15 cellular contexts compared by ENCODE assay signal in the genomic region with DNA sequence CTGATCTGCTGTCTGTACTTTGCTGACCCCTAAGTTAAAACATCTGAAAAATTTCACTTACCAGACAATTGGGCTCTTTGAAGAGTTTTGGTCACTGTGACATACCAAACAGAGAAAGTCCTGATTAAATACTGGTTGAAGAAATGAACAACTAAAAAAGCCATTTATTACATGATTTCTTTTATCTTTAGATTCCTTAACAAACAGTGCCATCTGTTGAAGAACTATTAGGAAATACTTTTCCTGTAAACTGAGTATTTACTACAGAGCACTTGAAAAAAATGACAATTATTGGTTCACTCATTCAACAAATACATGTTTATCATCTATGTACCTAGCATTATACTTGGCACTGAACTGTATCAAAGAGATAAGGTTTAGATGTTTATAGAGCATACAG. TPM values are rescaled to one million over a fixed set of nuclear protein-coding genes. Genes with fewer than 3 reads are reported as not detected.
DNase-seq lines count a peak whose midpoint lies in the region; ATAC-seq, FAIRE-seq and TF ChIP-seq lines count a peak whose summit lies in the region.
"Had no signal": no experiment of that assay in that cellular context is flagged by ENCODE, and none has a peak within 500 bp of the region (broad histone marks: within the 10 kb centered on the region; RNA-seq: fewer than 3 reads in every experiment).

No MANE protein-coding gene starts in this region.

- POLR2A ChIA-PET in HepG2 (lab: Yijun Ruan, JAX): no interaction called here
- POLR2A ChIA-PET in PC-3 (lab: Charles Lee; ENCODE audit: unreplicated experiment): no interaction called here

- H4K20me1 ChIP-seq in HepG2 (ENCODE audit: insufficient read depth, low read length) (no peaks in the 10 kb centered on the region), PC-3 (ENCODE audit: low read length) (no peaks in the 10 kb centered on the region)

- DNase-seq in HepG2 (ENCODE audit: low spot score) (no peak), right lobe of liver (no peak), PC-3 (peak; percentile 50), epidermal melanocyte (ENCODE audit: insufficient read length, low spot score) (peak; percentile 38)
- DNase-seq in stimulated activated CD4-positive, alpha-beta T cell treated with anti-CD3 and anti-CD28 coated beads, Interleukin-1b, Interleukin-23, amount 100 ng/mL, for 48 hours: no peak
- DNase-seq: activated B cell treated with CpG ODN at 0.5 μM for 24 hours, C1 segment of cervical spinal cord, immature natural killer cell, KG1, naive B cell, SIG-M5 had no signal

- TF ChIP-seq RAD21 in HepG2 (CRISPR knock-in tag; IDR thresholded peaks at IDR 0.05): no peak

- no peaks in the 10 kb centered on the region for H3K36me3 ChIP-seq in HepG2 (replicated peaks in 1 of 2; ENCODE audit: control insufficient read depth in 1 of 2, insufficient read depth in 2 of 2, low read length in 2 of 2)
- no peaks in the 10 kb centered on the region for H3K36me3 ChIP-seq in right lobe of liver
- H3K36me3 ChIP-seq in PC-3 (ENCODE audit: low read depth, low read length): no peaks in the 10 kb centered on the region

- no peaks in the 10 kb centered on the region for H3F3A ChIP-seq in PC-3 (ENCODE audit: low read length, unreplicated experiment)

- in situ Hi-C loops in HepG2 (cut with HindIII; ENCODE audit: extremely low pct_ligation_motif_present, low pct_unique_long_range_greater_than_20kb): no loop called here

- H3K27ac ChIP-seq in HepG2 (ENCODE audit: extremely low read length, insufficient read depth, low read length): no peak overlapping the region
- no peak overlapping the region for H3K27ac ChIP-seq in right lobe of liver
- no peak overlapping the region for H3K27ac ChIP-seq in PC-3 (ENCODE audit: low read length)
- H3K27ac ChIP-seq: epithelial cell of prostate had no signal

- H2AFZ ChIP-seq in HepG2 (ENCODE audit: low read length) (no peak overlapping the region), PC-3 (ENCODE audit: low read length) (no peak overlapping the region)

- no peak for FAIRE-seq in HepG2 (lab: Jason Lieb, UNC)

- H3K4me1 ChIP-seq in HepG2 (ENCODE audit: insufficient read depth, low read length) (peaks cover 13% of the 10 kb centered on the region), right lobe of liver (no peaks in the 10 kb centered on the region), PC-3 (ENCODE audit: insufficient read depth, low read length) (peaks cover 10% of the 10 kb centered on the region)

- no peaks in the 10 kb centered on the region for H3K9me3 ChIP-seq in HepG2 (ENCODE audit: low read length)
- H3K9me3 ChIP-seq in right lobe of liver: no peaks in the 10 kb centered on the region
- H3K9me3 ChIP-seq in PC-3 (ENCODE audit: low read length): no peaks in the 10 kb centered on the region

- CTCF ChIA-PET in HepG2 (lab: Yijun Ruan, JAX; ENCODE audit: low intra/inter-chr PET ratio, low total read pairs): no interaction called here
- CTCF ChIA-PET in PC-3 (lab: Charles Lee): interaction anchor here (0.8 kb wide), 1 partner anchor 1515 kb away, joined by 4 read pairs; no protein-coding TSS in a partner anchor

- no peak overlapping the region for H3K4me2 ChIP-seq in HepG2 (ENCODE audit: low read depth, low read length)
- no peak overlapping the region for H3K4me2 ChIP-seq in PC-3 (ENCODE audit: low read length)

- no peak for ATAC-seq in HepG2
- ATAC-seq in right lobe of liver: no peak
- ATAC-seq in PC-3: peak; percentile 84
- no peak for ATAC-seq in HG03196 (IDR thresholded peaks at IDR 0.05; ENCODE audit: unreplicated experiment)
- no peak for ATAC-seq in HG03521 (IDR thresholded peaks at IDR 0.05; ENCODE audit: unreplicated experiment)
- no peak for ATAC-seq in HG03025 (IDR thresholded peaks at IDR 0.05; ENCODE audit: low FRiP score, unreplicated experiment)

- TF ChIP-seq EP300 in HepG2 (IDR thresholded peaks at IDR 0.05; ENCODE audit: low read depth in 2 of 2, low read length in 2 of 2) (no peak), HepG2 (CRISPR knock-in tag; IDR thresholded peaks at IDR 0.05; ENCODE audit: borderline replicate concordance) (no peak)

- TF ChIP-seq CTCF in HepG2 (CRISPR knock-in tag; IDR thresholded peaks at IDR 0.05) (no peak), right lobe of liver (IDR thresholded peaks at IDR 0.05) (peak in 2 of 4 donors; percentile 15 to 22), PC-3 (conservative IDR thresholded peaks at IDR 0.05; ENCODE audit: low read depth, low read length) (peak; percentile 63)

- no peaks in the 10 kb centered on the region for H3K27me3 ChIP-seq in HepG2 (ENCODE audit: control insufficient read depth in 1 of 2, insufficient read depth in 2 of 2, low read length in 2 of 2)
- H3K27me3 ChIP-seq in right lobe of liver: no peaks in the 10 kb centered on the region
- H3K27me3 ChIP-seq in PC-3 (ENCODE audit: low read length): no peaks in the 10 kb centered on the region

- H3K9me2 ChIP-seq in PC-3 (replicated peaks; ENCODE audit: low read length): no peaks in the 10 kb centered on the region

- intact Hi-C loops in HepG2 (cut with micrococcal nuclease; ENCODE audit: unreplicated experiment): no loop called here
- intact Hi-C loops in right lobe of liver (cut with DNase I): no loop called here
- intact Hi-C loops in PC-3 (cut with micrococcal nuclease): loop anchor here (5.0 to 10.0 kb wide), 5 partner anchors 224 to 1224 kb away; a partner anchor contains a TSS

- H3K79me2 ChIP-seq in HepG2 (ENCODE audit: insufficient read depth, low read length) (no peaks in the 10 kb centered on the region), PC-3 (ENCODE audit: low read length) (no peaks in the 10 kb centered on the region)

- H3K4me3 ChIP-seq in HepG2 (replicated peaks in 1 of 3; ENCODE audit: insufficient read depth in 1 of 3, low read depth in 2 of 3, low read length in 3 of 3) (no peak overlapping the region), right lobe of liver (no peak overlapping the region), PC-3 (ENCODE audit: low read length) (no peak overlapping the region)

- H3K9ac ChIP-seq in HepG2 (ENCODE audit: insufficient read depth, low read depth, low read length) (no peak overlapping the region), PC-3 (ENCODE audit: low read length) (no peak overlapping the region)

- TF ChIP-seq POLR2A in HepG2 (IDR thresholded peaks at IDR 0.05; ENCODE audit: insufficient read depth in 1 of 2, low read depth in 2 of 2, low read length in 2 of 2) (no peak), right lobe of liver (IDR thresholded peaks at IDR 0.05) (no peak)

- BruUV-seq in HepG2 (replicated peaks; lab: Mats Ljungman, UMichigan) (no TSS peak), PC-3 (replicated peaks; lab: Mats Ljungman, UMichigan) (no TSS peak)

RNA-seq across cellular contexts. Expression of a gene that starts 6.5 kb away (rescaled TPM):
- total RNA-seq in HepG2 (2016; rRNA removed; fragmentation: Illumina TruSeq; extraction: Trizol) (36.3 and 39.6 TPM in 2 replicates), right lobe of liver (10 to 100 TPM; 24.4 to 51.4 (median 36.2) TPM), PC-3 (2014; rRNA removed) (38.2 and 46.9 TPM in 2 replicates)
- 3.6 and 4.7 TPM in 2 replicates for total RNA-seq in HepG2 (2016; cell fraction: cytosol; rRNA removed; fragmentation: Illumina TruSeq; extraction: Trizol; ENCODE audit: low read depth)
- total RNA-seq in HepG2 (2016; cell fraction: insoluble cytoplasmic fraction; rRNA removed; fragmentation: Illumina TruSeq; extraction: Trizol): 31.6 and 46.3 TPM in 2 replicates
- 5.3 and 8.6 TPM in 2 replicates for total RNA-seq in HepG2 (2016; cell fraction: membrane; rRNA removed; fragmentation: Illumina TruSeq; extraction: Trizol)
- 56.1 and 56.8 TPM in 2 replicates for total RNA-seq in HepG2 (2016; cell fraction: nucleus; rRNA removed; fragmentation: Illumina TruSeq; extraction: Trizol)
- 15.5 and 21.0 TPM in 2 replicates for polyA plus RNA-seq in HepG2 (2011; rRNA removed)
- 4.6 and 8.1 TPM in 2 replicates for polyA plus RNA-seq in HepG2 (2011; cell fraction: cytosol; rRNA removed)
- 16.8 and 21.2 TPM in 2 replicates for polyA plus RNA-seq in HepG2 (2011; cell fraction: nucleus; rRNA removed)
- 15.3 and 18.4 TPM in 2 replicates for polyA plus RNA-seq in HepG2 (2012)
- polyA plus RNA-seq in HepG2 (2016; cell fraction: cytosol; fragmentation: Illumina TruSeq; extraction: Trizol; ENCODE audit: low read depth): 0.57 and 0.61 TPM in 2 replicates
- 19.5 and 20.6 TPM in 2 replicates for polyA plus RNA-seq in HepG2 (2016; cell fraction: insoluble cytoplasmic fraction; fragmentation: Illumina TruSeq; extraction: Trizol; ENCODE audit: low read depth)
- 1.7 and 1.9 TPM in 2 replicates for polyA plus RNA-seq in HepG2 (2016; cell fraction: membrane; fragmentation: Illumina TruSeq; extraction: Trizol; ENCODE audit: low read depth)
- 36.1 and 44.2 TPM in 2 replicates for polyA plus RNA-seq in HepG2 (2016; cell fraction: nucleus; fragmentation: Illumina TruSeq; extraction: Trizol; ENCODE audit: insufficient read depth, low read depth)
- polyA minus RNA-seq in HepG2 (2011; rRNA and poly(A)+ RNA removed; ENCODE audit: low replicate concordance): 22.5 and 23.7 TPM in 2 replicates
- 24.8 and 25.8 TPM in 2 replicates for polyA minus RNA-seq in HepG2 (2011; cell fraction: cytosol; rRNA and poly(A)+ RNA removed)
- 132 and 134 TPM in 2 replicates for polyA minus RNA-seq in HepG2 (2011; cell fraction: nucleus; rRNA and poly(A)+ RNA removed)

RNA-seq across cellular contexts. Expression of a gene that starts 16.7 kb away (rescaled TPM):
- 0.40 and 0.87 TPM in 2 replicates for total RNA-seq in HepG2 (2016; rRNA removed; fragmentation: Illumina TruSeq; extraction: Trizol)
- under 0.01 and 0.09 TPM in 2 replicates for total RNA-seq in HepG2 (2016; cell fraction: cytosol; rRNA removed; fragmentation: Illumina TruSeq; extraction: Trizol; ENCODE audit: low read depth)
- 0.59 and 0.87 TPM in 2 replicates for total RNA-seq in HepG2 (2016; cell fraction: insoluble cytoplasmic fraction; rRNA removed; fragmentation: Illumina TruSeq; extraction: Trizol)
- total RNA-seq in HepG2 (2016; cell fraction: membrane; rRNA removed; fragmentation: Illumina TruSeq; extraction: Trizol): 0.17 and 0.25 TPM in 2 replicates
- total RNA-seq in HepG2 (2016; cell fraction: nucleus; rRNA removed; fragmentation: Illumina TruSeq; extraction: Trizol): 0.75 and 1.5 TPM in 2 replicates
- polyA plus RNA-seq in HepG2 (2011; rRNA removed): 4.0 and 4.6 TPM in 2 replicates
- polyA plus RNA-seq in HepG2 (2011; cell fraction: cytosol; rRNA removed): 2.2 and 3.0 TPM in 2 replicates
- 3.5 and 4.1 TPM in 2 replicates for polyA plus RNA-seq in HepG2 (2011; cell fraction: nucleus; rRNA removed)
- polyA plus RNA-seq in HepG2 (2012): 1.9 and 3.4 TPM in 2 replicates
- polyA plus RNA-seq in HepG2 (2016; cell fraction: cytosol; fragmentation: Illumina TruSeq; extraction: Trizol; ENCODE audit: low read depth): 0.02 and 0.03 TPM in 2 replicates
- 0.71 and 0.83 TPM in 2 replicates for polyA plus RNA-seq in HepG2 (2016; cell fraction: insoluble cytoplasmic fraction; fragmentation: Illumina TruSeq; extraction: Trizol; ENCODE audit: low read depth)
- polyA plus RNA-seq in HepG2 (2016; cell fraction: membrane; fragmentation: Illumina TruSeq; extraction: Trizol; ENCODE audit: low read depth): 0.06 and 0.12 TPM in 2 replicates
- 0.62 and 1.1 TPM in 2 replicates for polyA plus RNA-seq in HepG2 (2016; cell fraction: nucleus; fragmentation: Illumina TruSeq; extraction: Trizol; ENCODE audit: insufficient read depth, low read depth)
- polyA minus RNA-seq in HepG2 (2011; rRNA and poly(A)+ RNA removed; ENCODE audit: low replicate concordance): 0.49 and 4.9 TPM in 2 replicates
- 3.2 and 3.6 TPM in 2 replicates for polyA minus RNA-seq in HepG2 (2011; cell fraction: cytosol; rRNA and poly(A)+ RNA removed)
- polyA minus RNA-seq in HepG2 (2011; cell fraction: nucleus; rRNA and poly(A)+ RNA removed): 10.1 and 11.7 TPM in 2 replicates
- under 1 TPM; 0.15 to 0.90 (median 0.28) TPM for total RNA-seq in right lobe of liver
- total RNA-seq in PC-3 (2014; rRNA removed): 0.15 and 0.40 TPM in 2 replicates
- polyA plus RNA-seq: immature natural killer cell had no signal

Comparison
In these comparisons a context has a peak if more than half of its experiments do, and no peak if none do; other contexts are left out.
1. DNase-seq: peak in PC-3 (single experiment) and epidermal melanocyte (single experiment); none in HepG2 (single experiment), right lobe of liver (0 of 3) and stimulated activated CD4-positive, alpha-beta T cell treated with anti-CD3 and anti-CD28 coated beads, Interleukin-1b, Interleukin-23, amount 100 ng/mL, for 48 hours (single experiment).